In the genomic region with DNA sequence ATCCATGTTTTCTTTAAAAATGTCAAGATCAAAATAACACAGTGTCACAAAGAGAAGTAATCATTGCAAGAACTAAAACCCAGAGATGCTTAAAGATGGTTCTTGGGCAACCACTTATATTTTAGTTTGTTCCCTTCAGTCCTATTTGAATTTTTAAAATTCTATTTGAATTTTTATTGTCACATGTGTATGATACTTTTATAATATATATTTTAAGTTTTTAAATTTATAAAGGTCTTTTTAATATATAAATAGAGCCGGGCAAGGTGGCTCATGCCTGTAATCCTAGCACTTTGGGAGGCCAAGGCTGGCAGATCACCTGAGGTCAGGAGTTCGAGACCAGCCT, we compare ENCODE assay signal across 1 cellular context.
TF ChIP-seq lines count a peak whose summit lies in the region.

No MANE protein-coding gene starts in this region.

TF ChIP-seq in neural cell, 6 proteins besides CTCF, POLR2A, EP300 and RAD21 (continued from another document):
- TF ChIP-seq, protein P1, sequence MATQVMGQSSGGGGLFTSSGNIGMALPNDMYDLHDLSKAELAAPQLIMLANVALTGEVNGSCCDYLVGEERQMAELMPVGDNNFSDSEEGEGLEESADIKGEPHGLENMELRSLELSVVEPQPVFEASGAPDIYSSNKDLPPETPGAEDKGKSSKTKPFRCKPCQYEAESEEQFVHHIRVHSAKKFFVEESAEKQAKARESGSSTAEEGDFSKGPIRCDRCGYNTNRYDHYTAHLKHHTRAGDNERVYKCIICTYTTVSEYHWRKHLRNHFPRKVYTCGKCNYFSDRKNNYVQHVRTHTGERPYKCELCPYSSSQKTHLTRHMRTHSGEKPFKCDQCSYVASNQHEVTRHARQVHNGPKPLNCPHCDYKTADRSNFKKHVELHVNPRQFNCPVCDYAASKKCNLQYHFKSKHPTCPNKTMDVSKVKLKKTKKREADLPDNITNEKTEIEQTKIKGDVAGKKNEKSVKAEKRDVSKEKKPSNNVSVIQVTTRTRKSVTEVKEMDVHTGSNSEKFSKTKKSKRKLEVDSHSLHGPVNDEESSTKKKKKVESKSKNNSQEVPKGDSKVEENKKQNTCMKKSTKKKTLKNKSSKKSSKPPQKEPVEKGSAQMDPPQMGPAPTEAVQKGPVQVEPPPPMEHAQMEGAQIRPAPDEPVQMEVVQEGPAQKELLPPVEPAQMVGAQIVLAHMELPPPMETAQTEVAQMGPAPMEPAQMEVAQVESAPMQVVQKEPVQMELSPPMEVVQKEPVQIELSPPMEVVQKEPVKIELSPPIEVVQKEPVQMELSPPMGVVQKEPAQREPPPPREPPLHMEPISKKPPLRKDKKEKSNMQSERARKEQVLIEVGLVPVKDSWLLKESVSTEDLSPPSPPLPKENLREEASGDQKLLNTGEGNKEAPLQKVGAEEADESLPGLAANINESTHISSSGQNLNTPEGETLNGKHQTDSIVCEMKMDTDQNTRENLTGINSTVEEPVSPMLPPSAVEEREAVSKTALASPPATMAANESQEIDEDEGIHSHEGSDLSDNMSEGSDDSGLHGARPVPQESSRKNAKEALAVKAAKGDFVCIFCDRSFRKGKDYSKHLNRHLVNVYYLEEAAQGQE (IDR thresholded peaks at IDR 0.05; ENCODE audit: borderline replicate concordance), result no peak
- TF ChIP-seq SMC3 (conservative IDR thresholded peaks at IDR 0.05; ENCODE audit: poor library complexity) (no peak), TAF1 (IDR thresholded peaks at IDR 0.05; ENCODE audit: low read depth) (no peak)
